In genomic region chr2:33785201-33786106, GRCh38 we compare ENCODE assay signal across 10 cellular contexts.
A peak's percentile ranks its signal among the peaks of the same experiment; 100 is the strongest.
DNase-seq lines count a peak whose midpoint lies in the region; ATAC-seq and TF ChIP-seq lines count a peak whose summit lies in the region.
"Had no signal": no experiment of that assay in that cellular context is flagged by ENCODE, and none has a peak within 500 bp of the region (broad histone marks: within the 10 kb centered on the region; RNA-seq: fewer than 3 reads in every experiment).

No MANE protein-coding gene starts in this region.

- H3K9me3 Mint-ChIP-seq in activated naive CD4-positive, alpha-beta T cell treated with anti-CD3 and anti-CD28 coated beads, Interleukin-2, amount 10 ng/mL, durations not matched to agents 7 days and 5 days: no peaks in the 10 kb centered on the region

- CTCF ChIA-PET in activated naive CD4-positive, alpha-beta T cell treated with anti-CD3 and anti-CD28 coated beads, Interleukin-2, amount 10 ng/mL, durations not matched to agents 7 days and 5 days (lab: Charles Lee): no interaction called here

- no peak overlapping the region for H3K27ac Mint-ChIP-seq in activated naive CD4-positive, alpha-beta T cell treated with anti-CD3 and anti-CD28 coated beads, Interleukin-2, amount 10 ng/mL, durations not matched to agents 7 days and 5 days

- DNase-seq in dedifferentiated amniotic fluid mesenchymal stem cell (ENCODE audit: extremely low spot score): peak; percentile 62
- no peak for DNase-seq in foreskin keratinocyte
- DNase-seq in activated CD4-positive, CD25-positive, alpha-beta regulatory T cell (lab: John Stamatoyannopoulos, UW): no peak
- DNase-seq in activated naive CD4-positive, alpha-beta T cell treated with anti-CD3 and anti-CD28 coated beads, Interleukin-2, amount 10 ng/mL, durations not matched to agents 7 days and 5 days: no peak
- no peak for DNase-seq in activated naive CD4-positive, alpha-beta T cell treated with anti-CD3 and anti-CD28 coated beads, Interleukin-2, amount 50 U/mL, for 16 hours
- DNase-seq: WERI-Rb-1 had no signal

- H3K27me3 ChIP-seq in foreskin keratinocyte: no peaks in the 10 kb centered on the region

- H3K4me1 ChIP-seq in foreskin keratinocyte: no peaks in the 10 kb centered on the region

- ATAC-seq in GM18511 (IDR thresholded peaks at IDR 0.05; ENCODE audit: unreplicated experiment) (peak; percentile 90), GM21717 (IDR thresholded peaks at IDR 0.05; ENCODE audit: unreplicated experiment) (peak; percentile 89), HG03378 (IDR thresholded peaks at IDR 0.05; ENCODE audit: unreplicated experiment) (peak; percentile 95), foreskin keratinocyte (no peak)

- no peak overlapping the region for H3K27ac ChIP-seq in foreskin keratinocyte
- H3K27ac ChIP-seq: HL-60, WERI-Rb-1 had no signal

- no peak overlapping the region for H3K4me3 Mint-ChIP-seq in activated naive CD4-positive, alpha-beta T cell treated with anti-CD3 and anti-CD28 coated beads, Interleukin-2, amount 10 ng/mL, durations not matched to agents 7 days and 5 days

- H3K27me3 Mint-ChIP-seq in activated naive CD4-positive, alpha-beta T cell treated with anti-CD3 and anti-CD28 coated beads, Interleukin-2, amount 10 ng/mL, durations not matched to agents 7 days and 5 days: no peaks in the 10 kb centered on the region

- no peaks in the 10 kb centered on the region for H3K36me3 Mint-ChIP-seq in activated naive CD4-positive, alpha-beta T cell treated with anti-CD3 and anti-CD28 coated beads, Interleukin-2, amount 10 ng/mL, durations not matched to agents 7 days and 5 days

- no peak for TF ChIP-seq CTCF in foreskin keratinocyte (conservative IDR thresholded peaks at IDR 0.05)

- H3K4me1 Mint-ChIP-seq in activated naive CD4-positive, alpha-beta T cell treated with anti-CD3 and anti-CD28 coated beads, Interleukin-2, amount 10 ng/mL, durations not matched to agents 7 days and 5 days: no peaks in the 10 kb centered on the region
